Comparison of ENCODE assay signal across 8 cellular contexts in the genomic region with DNA sequence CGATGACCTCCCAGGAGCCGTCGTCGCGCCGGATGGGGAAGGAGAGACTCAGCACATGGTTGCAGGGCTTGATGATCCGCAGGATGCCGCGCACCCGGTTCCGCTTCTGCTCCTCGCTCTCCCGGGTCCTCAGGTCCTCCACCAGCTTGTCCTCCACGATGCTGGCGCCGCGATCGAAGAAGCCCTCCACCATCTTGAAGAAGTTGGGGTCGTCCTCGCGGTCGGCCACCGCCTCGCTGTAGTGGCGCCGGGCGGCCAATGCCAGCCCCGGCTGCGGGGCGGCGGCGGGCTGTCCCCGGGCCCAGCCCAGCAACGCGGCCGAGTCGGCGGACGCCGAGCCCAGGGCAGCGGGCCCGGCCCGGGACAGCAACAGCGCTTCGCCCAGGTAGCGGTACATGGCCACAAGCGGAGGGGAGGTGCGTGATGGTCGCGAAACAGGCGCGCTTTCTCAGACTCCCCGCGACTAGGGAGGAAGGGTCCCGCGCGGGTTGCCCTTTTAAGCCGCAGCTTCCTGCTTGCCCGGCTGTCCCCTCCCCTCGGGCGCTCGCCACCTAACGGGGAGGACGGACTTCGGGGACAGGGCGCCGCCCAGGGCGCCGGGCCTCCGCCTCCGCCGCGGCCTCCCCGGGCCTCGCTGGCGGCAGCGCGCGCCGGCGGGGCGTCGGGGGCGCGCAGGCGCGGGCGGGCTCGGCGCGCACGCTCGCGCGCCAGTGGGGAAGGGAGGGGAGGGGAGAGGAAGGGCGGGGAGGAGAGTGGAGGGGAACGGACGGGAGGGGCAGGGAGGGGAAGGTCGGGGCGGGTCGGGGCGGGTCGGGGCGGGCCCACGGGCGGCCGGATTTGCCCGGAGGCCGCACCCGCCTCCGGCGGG. TPM values are rescaled to one million over a fixed set of nuclear protein-coding genes. Genes with fewer than 3 reads are reported as not detected.
DNase-seq lines count a peak whose midpoint lies in the region; ATAC-seq and TF ChIP-seq lines count a peak whose summit lies in the region.

Gene GLUD1, minus strand, starts transcription at position 471 of the 868 bp plus-strand sequence. Its CDS starts 74 bp downstream, at position 397.
Gene SHLD2, plus strand, starts transcription at position 834 of the 868 bp plus-strand sequence. CDS start 56,149 bp downstream, outside the sequence.

- ATAC-seq in GM19438 (IDR thresholded peaks at IDR 0.05; ENCODE audit: low read depth, unreplicated experiment) (peak; percentile 55), HG03571 (IDR thresholded peaks at IDR 0.05; ENCODE audit: unreplicated experiment) (peak; percentile 64)

- H3K27me3 ChIP-seq in CD8-positive, alpha-beta memory T cell (ENCODE audit: insufficient read depth, low read length, poor library complexity, severe bottlenecking) = no peaks in the 10 kb centered on the region

- peaks cover 4 to 25% (median 6%) of the 10 kb centered on the region in 3 donors for H3K36me3 Mint-ChIP-seq in CD8-positive, alpha-beta memory T cell
- H3K36me3 Mint-ChIP-seq in endothelial cell (ENCODE audit: low read depth, unreplicated experiment) (peaks cover 4% of the 10 kb centered on the region), mesothelial cell of epicardium (peaks cover 11% of the 10 kb centered on the region)

- POLR2A ChIA-PET in CD8-positive, alpha-beta memory T cell (lab: Charles Lee) = interaction anchor here (0.8 to 1.0 kb wide), 4 partner anchors 20 to 693 kb away, joined by 3 to 4 read pairs (median 4); no protein-coding TSS in a partner anchor

- H3K4me3 ChIP-seq in CD8-positive, alpha-beta memory T cell (ENCODE audit: low read length) = peak within 1 kb of the TSS; percentile 81

- H3K9me3 ChIP-seq in CD8-positive, alpha-beta memory T cell (ENCODE audit: low read length) = no peaks in the 10 kb centered on the region

- TF ChIP-seq CTCF in endothelial cell (IDR thresholded peaks at IDR 0.05; ENCODE audit: unreplicated experiment) (no peak), mesothelial cell of epicardium (IDR thresholded peaks at IDR 0.05; ENCODE audit: unreplicated experiment) (no peak)

- H3K4me3 Mint-ChIP-seq in CD8-positive, alpha-beta memory T cell = peak within 1 kb of the TSS; percentile 88 to 97 (median 96)
- peak within 1 kb of the TSS; percentile 97 for H3K4me3 Mint-ChIP-seq in endothelial cell (ENCODE audit: unreplicated experiment)
- H3K4me3 Mint-ChIP-seq in mesothelial cell of epicardium = peak within 1 kb of the TSS; percentile 85

- peaks cover 37% of the 10 kb centered on the region for H3K4me1 ChIP-seq in CD8-positive, alpha-beta memory T cell (ENCODE audit: insufficient read depth, low read length)

- no peaks in the 10 kb centered on the region for H3K9me3 Mint-ChIP-seq in CD8-positive, alpha-beta memory T cell
- H3K9me3 Mint-ChIP-seq in endothelial cell (ENCODE audit: unreplicated experiment) (no peaks in the 10 kb centered on the region), mesothelial cell of epicardium (peaks cover 5% of the 10 kb centered on the region)

- H3K4me1 Mint-ChIP-seq in CD8-positive, alpha-beta memory T cell = peaks cover 52 to 72% (median 69%) of the 10 kb centered on the region in 3 donors
- H3K4me1 Mint-ChIP-seq in endothelial cell (ENCODE audit: unreplicated experiment) (peaks cover 28% of the 10 kb centered on the region), mesothelial cell of epicardium (peaks cover 35% of the 10 kb centered on the region)

- no peaks in the 10 kb centered on the region for H3K27me3 Mint-ChIP-seq in CD8-positive, alpha-beta memory T cell
- peaks cover 10% of the 10 kb centered on the region for H3K27me3 Mint-ChIP-seq in endothelial cell (ENCODE audit: unreplicated experiment)
- H3K27me3 Mint-ChIP-seq in mesothelial cell of epicardium (ENCODE audit: low read depth) = no peaks in the 10 kb centered on the region

- H3K27ac Mint-ChIP-seq in CD8-positive, alpha-beta memory T cell = peak within 1 kb of the TSS; percentile 93 to 99 (median 96)
- H3K27ac Mint-ChIP-seq in endothelial cell (ENCODE audit: unreplicated experiment) = peak within 1 kb of the TSS; percentile 93
- H3K27ac Mint-ChIP-seq in mesothelial cell of epicardium = peak within 1 kb of the TSS; percentile 93

- CTCF ChIA-PET in CD8-positive, alpha-beta memory T cell (lab: Charles Lee) = interaction anchor here (1.4 kb wide), 1 partner anchor 128 kb away, joined by 4 read pairs; no protein-coding TSS in a partner anchor

- H3K36me3 ChIP-seq in CD8-positive, alpha-beta memory T cell (ENCODE audit: insufficient read depth, low read length) = no peaks in the 10 kb centered on the region

- H3K27ac ChIP-seq in CD8-positive, alpha-beta memory T cell (ENCODE audit: low read depth, low read length) = peak within 1 kb of the TSS; percentile 86

- peak; percentile 78 to 91 (median 85) for DNase-seq in CD8-positive, alpha-beta memory T cell
- DNase-seq in NOMO-1 treated with dmso at 0.1 percent for 144 hours (lab: John Stamatoyannopoulos, UW; ENCODE audit: unreplicated experiment) = peak; percentile 84
- DNase-seq in activated CD8-positive, alpha-beta memory T cell treated with anti-CD3 and anti-CD28 coated beads, Interleukin-2, amount 50 U/mL, for 24 hours (ENCODE audit: extremely low read depth) = peak; percentile 63
- DNase-seq in endothelial cell (ENCODE audit: low spot score) = peak; percentile 90
- peak; percentile 59 to 73 for DNase-seq in mesothelial cell of epicardium (ENCODE audit: low spot score in 2 of 2, unreplicated experiment in 2 of 2)
- DNase-seq in stimulated activated CD8-positive, alpha-beta memory T cell treated with anti-CD3 and anti-CD28 coated beads, Interleukin-2, amount 100 ng/mL, for 1 hour (ENCODE audit: low read depth in 2 of 2) = peak; percentile 71 to 78

RNA-seq across cellular contexts. Expression of gene GLUD1, which starts in this region (rescaled TPM):
- 100 to 1,000 TPM; 174 to 184 TPM for total RNA-seq in CD8-positive, alpha-beta memory T cell
- polyA plus RNA-seq in CD8-positive, alpha-beta memory T cell = 130 TPM
- total RNA-seq in endothelial cell (ENCODE audit: unreplicated experiment) = 79.2 TPM
- 50.9 to 53.3 TPM (median 52.3 TPM) in 3 replicates for total RNA-seq in mesothelial cell of epicardium

RNA-seq across cellular contexts. Expression of gene SHLD2, which starts in this region (rescaled TPM):
- total RNA-seq in CD8-positive, alpha-beta memory T cell = 10 to 100 TPM; 42.9 to 44.2 TPM
- 24.9 TPM for polyA plus RNA-seq in CD8-positive, alpha-beta memory T cell
- total RNA-seq in endothelial cell (ENCODE audit: unreplicated experiment) (16.1 TPM), mesothelial cell of epicardium (22.4 to 24.1 TPM (median 23.2 TPM) in 3 replicates)

Comparison
In these comparisons a context has a peak if more than half of its experiments do, and no peak if none do; other contexts are left out.
1. Peak in every context shown above with its lines: DNase-seq, ATAC-seq, H3K4me3 ChIP-seq and H3K27ac ChIP-seq.